12 cellular contexts compared by ENCODE assay signal in the genomic region with DNA sequence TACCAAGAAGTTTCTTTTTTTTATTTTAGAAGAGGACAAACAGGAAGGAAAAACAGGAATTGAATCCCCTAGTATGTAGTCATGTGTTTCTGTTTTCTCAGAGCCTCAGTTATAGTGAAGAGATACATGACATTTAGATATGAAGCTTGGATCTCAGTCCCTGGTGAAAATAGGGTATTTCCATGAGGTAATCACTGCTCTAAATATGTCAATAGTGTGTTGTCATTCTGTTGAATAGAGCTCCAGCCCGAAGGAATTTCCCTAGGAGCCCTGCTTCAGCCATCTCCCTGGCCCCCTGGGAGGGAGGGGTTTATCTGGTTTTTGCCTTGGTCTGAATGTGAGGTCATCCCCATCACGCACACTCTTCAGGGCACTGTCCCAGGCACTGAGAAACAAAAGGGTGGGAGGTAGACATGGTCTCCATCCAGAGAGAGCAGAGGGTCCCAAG. TPM values are rescaled to one million over a fixed set of nuclear protein-coding genes. Genes with fewer than 3 reads are reported as not detected.
DNase-seq lines count a peak whose midpoint lies in the region; ATAC-seq and TF ChIP-seq lines count a peak whose summit lies in the region.
"Had no signal": no experiment of that assay in that cellular context is flagged by ENCODE, and none has a peak within 500 bp of the region (broad histone marks: within the 10 kb centered on the region; RNA-seq: fewer than 3 reads in every experiment).

No MANE protein-coding gene starts in this region.

- H3K36me3 Mint-ChIP-seq in CD14-positive monocyte: no peaks in the 10 kb centered on the region
- H3K36me3 Mint-ChIP-seq in activated T-helper 17 cell treated with anti-CD3 and anti-CD28 coated beads, Interleukin-2, amount 50 U/mL, for 72 hours (ENCODE audit: low read depth): no peaks in the 10 kb centered on the region
- H3K36me3 Mint-ChIP-seq: natural killer cell had no signal

- DNase-seq in CD14-positive monocyte (ENCODE audit: low spot score) (no peak), ACHN (no peak), prostate gland (ENCODE audit: low spot score) (no peak), NCI-H1092 treated with DMSO at 0.1 percent for 48 hours (lab: John Stamatoyannopoulos, UW) (no peak), NCI-H2171 (lab: John Stamatoyannopoulos, UW) (no peak)
- DNase-seq: natural killer cell; NCI-H526; SK-N-SH; stimulated activated CD4-positive, alpha-beta T cell treated with anti-CD3 and anti-CD28 coated beads, Interleukin-15, amount 100 ng/mL, for 24 hours had no signal

- H3K27ac ChIP-seq in prostate gland: no peak overlapping the region

- H3K9me3 ChIP-seq in prostate gland: no peaks in the 10 kb centered on the region
- H3K9me3 ChIP-seq: SK-N-SH had no signal

- H3K4me3 Mint-ChIP-seq in CD14-positive monocyte: peak overlapping the region; percentile 17 to 61
- no peak overlapping the region for H3K4me3 Mint-ChIP-seq in activated T-helper 17 cell treated with anti-CD3 and anti-CD28 coated beads, Interleukin-2, amount 50 U/mL, for 72 hours
- H3K4me3 Mint-ChIP-seq: natural killer cell had no signal

- H3K4me1 ChIP-seq in prostate gland (replicated peaks): no peaks in the 10 kb centered on the region

- no peaks in the 10 kb centered on the region for H3K36me3 ChIP-seq in prostate gland

- peaks cover 0 to 2% (median 0%) of the 10 kb centered on the region in 7 donors for H3K9me3 Mint-ChIP-seq in CD14-positive monocyte
- H3K9me3 Mint-ChIP-seq in activated T-helper 17 cell treated with anti-CD3 and anti-CD28 coated beads, Interleukin-2, amount 50 U/mL, for 72 hours: no peaks in the 10 kb centered on the region
- H3K9me3 Mint-ChIP-seq: natural killer cell had no signal

- WGBS in prostate gland: 45% methylated on average over 2 of the region's 2 CpGs

- peaks cover 0 to 7% (median 2%) of the 10 kb centered on the region in 3 donors for H3K27me3 Mint-ChIP-seq in CD14-positive monocyte (ENCODE audit: low read depth in 3 of 3)
- H3K27me3 Mint-ChIP-seq in activated T-helper 17 cell treated with anti-CD3 and anti-CD28 coated beads, Interleukin-2, amount 50 U/mL, for 72 hours: peaks cover 9% of the 10 kb centered on the region

- in situ Hi-C loops in ACHN (cut with HindIII; ENCODE audit: low pct_ligation_motif_present, low pct_unique_long_range_greater_than_20kb, low sequenced_read_pairs): no loop called here

- H3K4me1 Mint-ChIP-seq in CD14-positive monocyte: peaks cover 28% of the 10 kb centered on the region
- peaks cover 21% of the 10 kb centered on the region for H3K4me1 Mint-ChIP-seq in activated T-helper 17 cell treated with anti-CD3 and anti-CD28 coated beads, Interleukin-2, amount 50 U/mL, for 72 hours

- no peak overlapping the region for H3K4me3 ChIP-seq in prostate gland

- H3K27ac Mint-ChIP-seq in CD14-positive monocyte: peak overlapping the region; percentile 76 to 94 (median 89)
- H3K27ac Mint-ChIP-seq in activated T-helper 17 cell treated with anti-CD3 and anti-CD28 coated beads, Interleukin-2, amount 50 U/mL, for 72 hours: peak overlapping the region; percentile 59
- H3K27ac Mint-ChIP-seq: natural killer cell had no signal

- intact Hi-C loops in CD14-positive monocyte (cut with micrococcal nuclease): no loop called here
- intact Hi-C loops in prostate gland (cut with DNase I): no loop called here

- H3K27me3 ChIP-seq in prostate gland (replicated peaks; ENCODE audit: insufficient read depth): no peaks in the 10 kb centered on the region

- ATAC-seq in GM18909 (IDR thresholded peaks at IDR 0.05; ENCODE audit: poor library complexity, unreplicated experiment): peak; percentile 44
- peak; percentile 52 for ATAC-seq in HG02885 (IDR thresholded peaks at IDR 0.05; ENCODE audit: poor library complexity, unreplicated experiment)
- no peak for ATAC-seq in activated T-helper 17 cell treated with anti-CD3 and anti-CD28 coated beads, Interleukin-2, amount 50 U/mL, for 72 hours (replicated peaks)
- ATAC-seq: natural killer cell had no signal

- TF ChIP-seq CTCF in CD14-positive monocyte (IDR thresholded peaks at IDR 0.05) (no peak), prostate gland (IDR thresholded peaks at IDR 0.05) (no peak)

- no peak for TF ChIP-seq POLR2A in prostate gland (IDR thresholded peaks at IDR 0.05)

RNA-seq across cellular contexts. Expression of a gene that starts 47.1 kb away (rescaled TPM):
- 10 to 100 TPM; 18.3 to 34.3 TPM for polyA plus RNA-seq in CD14-positive monocyte
- total RNA-seq in activated T-helper 17 cell treated with anti-CD3 and anti-CD28 coated beads, Interleukin-2, amount 50 U/mL, for 72 hours: 10 to 100 TPM; 13.9 to 60.1 TPM
- total RNA-seq in prostate gland: 10 to 100 TPM; 10.2 to 30.0 TPM
